28 cellular contexts compared by ENCODE assay signal in the genomic region with DNA sequence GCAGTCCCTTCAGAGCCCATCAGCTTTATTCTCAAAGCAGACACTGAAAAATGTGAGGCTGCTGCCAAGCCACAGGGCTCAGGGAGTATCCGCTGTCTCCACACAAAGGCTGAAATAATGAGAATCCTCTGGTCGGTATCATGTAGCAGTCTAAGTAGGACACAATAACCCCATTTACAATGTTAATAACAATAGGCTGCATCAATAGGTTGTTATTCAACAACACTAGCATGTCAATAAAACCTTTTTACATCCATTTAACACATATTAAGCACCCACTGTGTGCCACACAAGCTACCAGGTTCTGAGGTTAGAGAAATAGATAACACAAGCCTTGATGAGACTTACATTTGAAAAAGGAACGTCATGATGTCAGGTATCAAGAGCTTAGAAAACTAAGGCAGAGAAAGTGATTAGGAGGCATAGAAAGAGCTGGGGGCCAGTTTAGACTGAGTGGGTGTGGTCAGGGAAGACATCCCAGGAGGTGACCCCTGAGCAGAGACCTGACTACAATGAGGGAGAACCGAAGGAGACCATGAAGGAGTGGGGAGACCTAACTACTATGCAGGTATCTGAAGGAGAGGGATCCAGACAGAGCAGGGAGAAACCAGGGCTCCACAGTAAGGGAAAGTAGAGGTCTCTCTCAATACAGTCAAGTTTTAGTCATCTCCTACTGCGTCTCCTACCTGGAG.
DNase-seq lines count a peak whose midpoint lies in the region; ATAC-seq, FAIRE-seq and TF ChIP-seq lines count a peak whose summit lies in the region.
"Had no signal": no experiment of that assay in that cellular context is flagged by ENCODE, and none has a peak within 500 bp of the region (broad histone marks: within the 10 kb centered on the region; RNA-seq: fewer than 3 reads in every experiment).

No MANE protein-coding gene starts in this region.

- CTCF ChIA-PET in MCF 10A (lab: Yijun Ruan, JAX): interaction anchor here (1.2 to 1.6 kb wide), 2 partner anchors 12 to 615 kb away, joined by 3 to 6 read pairs; no protein-coding TSS in a partner anchor

- no peaks in the 10 kb centered on the region for H3K9me3 Mint-ChIP-seq in MCF 10A (ENCODE audit: unreplicated experiment)
- H3K9me3 Mint-ChIP-seq: CD8-positive, alpha-beta T cell; effector memory CD8-positive, alpha-beta T cell had no signal

- intact Hi-C loops in MCF 10A (cut with micrococcal nuclease): no loop called here

- DNase-seq in NCI-H345 (lab: John Stamatoyannopoulos, UW): peak; percentile 51
- no peak for DNase-seq in NCI-H345 treated with DMSO at 0.1 percent for 48 hours (lab: John Stamatoyannopoulos, UW; ENCODE audit: unreplicated experiment)
- DNase-seq in bronchial epithelial cell (ENCODE audit: low read depth): no peak
- peak; percentile 46 for DNase-seq in iPS-NIHi11 (ENCODE audit: low spot score)
- no peak for DNase-seq in Ammon's horn (ENCODE audit: low spot score)
- DNase-seq in MCF 10A (ENCODE audit: unreplicated experiment): no peak
- DNase-seq: 8988T; activated CD4-positive, alpha-beta T cell treated with anti-CD3 and anti-CD28 coated beads for 1 hour; activated CD8-positive, alpha-beta T cell treated with anti-CD3 and anti-CD28 coated beads, Interleukin-2, amount 10 ng/mL, durations not matched to agents 7 days and 5 days; activated gamma-delta T cell treated with Interleukin-2 at 50 U/mL for 16 hours; AML-193; brain microvascular endothelial cell; CD8-positive, alpha-beta T cell; DMS 273 treated with DMSO at 0.1 percent for 48 hours; effector memory CD8-positive, alpha-beta T cell; esophagus squamous epithelium; gastrocnemius medialis; GM23248; Karpas-422; NCI-H187; transverse colon had no signal

- FAIRE-seq in bronchial epithelial cell (lab: Jason Lieb, UNC): peak; percentile 73
- FAIRE-seq: G401.6, GM18507, RCC 7860 had no signal

- H3K27ac Mint-ChIP-seq in MCF 10A (ENCODE audit: low read depth, unreplicated experiment): no peak overlapping the region
- H3K27ac Mint-ChIP-seq: activated CD8-positive, alpha-beta T cell treated with anti-CD3 and anti-CD28 coated beads, Interleukin-2, amount 10 ng/mL, durations not matched to agents 7 days and 5 days; CD8-positive, alpha-beta T cell; effector memory CD8-positive, alpha-beta T cell had no signal

- TF ChIP-seq CTCF in bronchial epithelial cell (IDR thresholded peaks at IDR 0.05; ENCODE audit: insufficient read depth, low read length, severe bottlenecking) (no peak), MCF 10A (IDR thresholded peaks at IDR 0.05; ENCODE audit: unreplicated experiment) (no peak)

- no peak overlapping the region for H3K4me3 Mint-ChIP-seq in MCF 10A (ENCODE audit: unreplicated experiment)
- H3K4me3 Mint-ChIP-seq: activated CD8-positive, alpha-beta T cell treated with anti-CD3 and anti-CD28 coated beads, Interleukin-2, amount 10 ng/mL, durations not matched to agents 7 days and 5 days; CD8-positive, alpha-beta T cell; effector memory CD8-positive, alpha-beta T cell had no signal

- POLR2A ChIA-PET in MCF 10A (lab: Yijun Ruan, JAX): no interaction called here

- H3K36me3 ChIP-seq in bronchial epithelial cell (ENCODE audit: control insufficient read depth, insufficient read depth, low read length): no peaks in the 10 kb centered on the region
- H3K36me3 ChIP-seq: brain microvascular endothelial cell, esophagus squamous epithelium, gastrocnemius medialis, transverse colon had no signal

- no TSS peak for BruUV-seq in MCF 10A (replicated peaks; lab: Mats Ljungman, UMichigan)

- no peak for ATAC-seq in GM18870 (IDR thresholded peaks at IDR 0.05; ENCODE audit: unreplicated experiment)
- no peak for ATAC-seq in GM19467 (IDR thresholded peaks at IDR 0.05; ENCODE audit: unreplicated experiment)
- ATAC-seq: activated CD8-positive, alpha-beta T cell treated with anti-CD3 and anti-CD28 coated beads, Interleukin-2, amount 10 ng/mL, durations not matched to agents 7 days and 5 days; CD8-positive, alpha-beta T cell; effector memory CD8-positive, alpha-beta T cell; gastrocnemius medialis had no signal

- H3K36me3 Mint-ChIP-seq in MCF 10A (ENCODE audit: insufficient read depth, unreplicated experiment): no peaks in the 10 kb centered on the region
- H3K36me3 Mint-ChIP-seq: CD8-positive, alpha-beta T cell had no signal

- peaks cover 20% of the 10 kb centered on the region for H3K4me1 Mint-ChIP-seq in MCF 10A (ENCODE audit: insufficient read depth, unreplicated experiment)

- H3K27me3 ChIP-seq in bronchial epithelial cell (ENCODE audit: control insufficient read depth, insufficient read depth, low read length): no peaks in the 10 kb centered on the region
- H3K27me3 ChIP-seq: brain microvascular endothelial cell, gastrocnemius medialis, transverse colon had no signal

- H3K27me3 Mint-ChIP-seq in MCF 10A (ENCODE audit: insufficient read depth, unreplicated experiment): no peaks in the 10 kb centered on the region

- no peak overlapping the region for H3K4me3 ChIP-seq in bronchial epithelial cell (ENCODE audit: low read depth, low read length)
- H3K4me3 ChIP-seq: esophagus squamous epithelium, gastrocnemius medialis, GM23248, hepatocyte, skin epidermis, transverse colon had no signal

Comparison
In these comparisons a context has a peak if more than half of its experiments do, and no peak if none do; other contexts are left out.
1. DNase-seq: peak in NCI-H345 (single experiment) and iPS-NIHi11 (single experiment); none in NCI-H345 treated with DMSO at 0.1 percent for 48 hours (single experiment), bronchial epithelial cell (single experiment), Ammon's horn (single experiment) and MCF 10A (single experiment).